Comparison of ENCODE assay signal across 8 cellular contexts in the genomic region with DNA sequence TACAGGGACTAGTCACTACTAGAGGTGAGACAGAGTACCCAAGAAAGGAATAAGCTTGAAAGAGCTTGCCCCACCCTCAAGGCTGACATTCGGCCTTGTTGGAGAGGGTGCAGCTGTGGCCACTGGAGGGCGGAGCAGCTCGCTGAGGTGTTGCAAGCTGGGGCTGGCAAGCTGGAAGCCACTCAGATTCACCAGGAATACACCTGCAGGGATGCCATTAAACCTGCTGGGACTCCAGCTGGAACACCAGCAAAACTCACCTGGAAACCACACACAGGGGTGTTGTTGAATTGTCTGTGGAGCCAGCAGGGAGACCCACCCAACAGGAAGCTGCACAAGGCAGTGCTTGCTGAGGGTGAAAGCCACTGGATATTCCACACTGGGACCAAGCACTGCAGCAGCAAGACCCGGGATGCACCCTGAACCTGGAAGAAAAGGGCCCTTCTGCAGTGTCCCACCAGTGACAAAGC. TPM values are rescaled to one million over a fixed set of nuclear protein-coding genes. Genes with fewer than 3 reads are reported as not detected.
DNase-seq lines count a peak whose midpoint lies in the region; ATAC-seq, FAIRE-seq and TF ChIP-seq lines count a peak whose summit lies in the region.

No MANE protein-coding gene starts in this region.

- 37 to 63% methylated on average over 2 to 4 of the region's 4 CpGs for WGBS in endodermal cell (ENCODE audit: insufficient coverage in 1 of 2, insufficient read length in 1 of 2), 2 experiments

- peaks cover 7% of the 10 kb centered on the region for H3K4me1 ChIP-seq in endodermal cell (ENCODE audit: control insufficient read depth, insufficient read depth, low read length)
- H3K4me1 ChIP-seq in gastrocnemius medialis = peaks cover 0 to 3% of the 10 kb centered on the region in 2 donors

- H3K27ac ChIP-seq in endodermal cell (ENCODE audit: low read depth, low read length) (no peak overlapping the region), gastrocnemius medialis (no peak overlapping the region)

- ATAC-seq in HG03378 (IDR thresholded peaks at IDR 0.05; ENCODE audit: unreplicated experiment) = peak; percentile 40
- ATAC-seq in gastrocnemius medialis = no peak

- no peaks in the 10 kb centered on the region for H3K9me3 Mint-ChIP-seq in endodermal cell

- peak; percentile 54 for DNase-seq in DMS79 (lab: John Stamatoyannopoulos, UW)
- DNase-seq in GM19239 (ENCODE audit: insufficient read length, low spot score) = no peak
- DNase-seq in NCI-H82 treated with DMSO at 0.1 percent for 48 hours (lab: John Stamatoyannopoulos, UW; ENCODE audit: unreplicated experiment) = peak; percentile 18
- peak; percentile 94 for DNase-seq in endodermal cell
- DNase-seq in stimulated activated CD4-positive, alpha-beta T cell treated with anti-CD3 and anti-CD28 coated beads, Interleukin-4, amount 100 ng/mL, for 48 hours (ENCODE audit: low read depth in 2 of 2) = peak; percentile 15 to 24
- no peak for DNase-seq in gastrocnemius medialis
- no peak for DNase-seq in occipital lobe (lab: John Stamatoyannopoulos, UW)

- TF ChIP-seq CTCF in endodermal cell (conservative IDR thresholded peaks at IDR 0.05) (peak; percentile 91), gastrocnemius medialis (IDR thresholded peaks at IDR 0.05 in 4 of 5, conservative IDR thresholded peaks at IDR 0.05 in 1 of 5) (no peak)

- H3K36me3 Mint-ChIP-seq in endodermal cell (ENCODE audit: low read depth) = peaks cover 16% of the 10 kb centered on the region

- no peak overlapping the region for H3K9ac ChIP-seq in endodermal cell (ENCODE audit: extremely low read depth, low read length, poor library complexity, severe bottlenecking)

- H3K4me3 Mint-ChIP-seq in endodermal cell = no peak overlapping the region

- in situ Hi-C loops in gastrocnemius medialis (cut with MboI; ENCODE audit: low sequenced_read_pairs in 4 of 4) = no loop called here

- intact Hi-C loops in gastrocnemius medialis (cut with DNase I; ENCODE audit: low total_unique reads) = no loop called here

- peaks cover 12% of the 10 kb centered on the region for H3K36me3 ChIP-seq in endodermal cell (ENCODE audit: control insufficient read depth, insufficient read depth, low read length)
- H3K36me3 ChIP-seq in gastrocnemius medialis = no peaks in the 10 kb centered on the region

- no peak overlapping the region for H3K4me3 ChIP-seq in endodermal cell (ENCODE audit: low read length)
- H3K4me3 ChIP-seq in gastrocnemius medialis = no peak overlapping the region

- H3K27me3 Mint-ChIP-seq in endodermal cell (ENCODE audit: insufficient read depth) = no peaks in the 10 kb centered on the region

- peak; percentile 73 for FAIRE-seq in GM19239 (lab: Jason Lieb, UNC)

- H3K27me3 ChIP-seq in endodermal cell (ENCODE audit: control insufficient read depth, insufficient read depth, low read length, poor library complexity, severe bottlenecking) = no peaks in the 10 kb centered on the region
- H3K27me3 ChIP-seq in gastrocnemius medialis = no peaks in the 10 kb centered on the region

- H3K9me3 ChIP-seq in endodermal cell (ENCODE audit: control insufficient read depth, low read length) (no peaks in the 10 kb centered on the region), gastrocnemius medialis (no peaks in the 10 kb centered on the region)

- TF ChIP-seq POLR2A in gastrocnemius medialis (IDR thresholded peaks at IDR 0.05) = no peak

- H3K27ac Mint-ChIP-seq in endodermal cell = no peak overlapping the region

- peaks cover 9% of the 10 kb centered on the region for H3K4me1 Mint-ChIP-seq in endodermal cell

RNA-seq across cellular contexts. Expression of a gene that starts 26.1 kb away (rescaled TPM):
- total RNA-seq in endodermal cell (10 to 100 TPM in 1 of 2 donors, 1 to 10 TPM in 1; 6.8 to 12.2 TPM), gastrocnemius medialis (10 to 100 TPM; 16.6 to 20.1 (median 19.6) TPM), occipital lobe (10.0 TPM)
- polyA plus RNA-seq in endodermal cell (2013, experiment 1 of 2) = 8.8 TPM
- polyA plus RNA-seq in endodermal cell (2013, experiment 2 of 2) = 9.3 TPM

RNA-seq across cellular contexts. Expression of a gene that starts 42.2 kb away (rescaled TPM):
- total RNA-seq in endodermal cell (10 to 100 TPM; 20.0 to 37.8 TPM), gastrocnemius medialis (1 to 10 TPM in 1 of 4 donors, under 1 TPM in 3; 0.61 to 2.6 (median 0.70) TPM), occipital lobe (4.8 TPM)
- 36.4 TPM for polyA plus RNA-seq in endodermal cell (2013, experiment 1 of 2)
- polyA plus RNA-seq in endodermal cell (2013, experiment 2 of 2) = 44.8 TPM

Comparison
In these comparisons a context has a peak if more than half of its experiments do, and no peak if none do; other contexts are left out.
1. DNase-seq: peak in DMS79 (single experiment), NCI-H82 treated with DMSO at 0.1 percent for 48 hours (single experiment), endodermal cell (single experiment) and stimulated activated CD4-positive, alpha-beta T cell treated with anti-CD3 and anti-CD28 coated beads, Interleukin-4, amount 100 ng/mL, for 48 hours (2 of 2); none in GM19239 (single experiment), gastrocnemius medialis (0 of 2) and occipital lobe (single experiment).